8 cellular contexts compared by ENCODE assay signal in genomic region chr19:9586764-9587163, GRCh38. TPM values are rescaled to one million over a fixed set of nuclear protein-coding genes. Genes with fewer than 3 reads are reported as not detected.
DNase-seq lines count a peak whose midpoint lies in the region; ATAC-seq and TF ChIP-seq lines count a peak whose summit lies in the region.

No MANE protein-coding gene starts in this region.

- H3K56ac ChIP-seq in mesendoderm (ENCODE audit: low read length): no peak overlapping the region

- H3K4me1 ChIP-seq in HCT116 (ENCODE audit: control insufficient read depth in 1 of 2, insufficient read depth in 2 of 2, low read length in 2 of 2): peaks cover 3 to 9% of the 10 kb centered on the region in 2 experiments; a peak in 2 of 4 replicates
- no peaks in the 10 kb centered on the region for H3K4me1 ChIP-seq in mesendoderm (ENCODE audit: control insufficient read depth, low read depth, low read length)

- H3K27me3 Mint-ChIP-seq in activated CD4-positive, alpha-beta memory T cell treated with anti-CD3 and anti-CD28 coated beads, Interleukin-2, amount 10 ng/mL, durations not matched to agents 7 days and 5 days: peaks cover 2% of the 10 kb centered on the region

- no peak overlapping the region for H3K23ac ChIP-seq in mesendoderm (ENCODE audit: low read length)

- H3K4me2 ChIP-seq in HCT116 (ENCODE audit: low read length) (peak overlapping the region; percentile 8; the same call in 1 of the 2 replicates), mesendoderm (ENCODE audit: low read length) (no peak overlapping the region)

- no peak overlapping the region for H3K18ac ChIP-seq in mesendoderm (ENCODE audit: low read length)

- POLR2A ChIA-PET in HCT116 (lab: Charles Lee): interaction anchor here (1.6 kb wide), 1 partner anchor 15 kb away, joined by 3 read pairs; no protein-coding TSS in a partner anchor
- POLR2A ChIA-PET in activated CD4-positive, alpha-beta memory T cell treated with anti-CD3 and anti-CD28 coated beads, Interleukin-2, amount 10 ng/mL, durations not matched to agents 7 days and 5 days (lab: Charles Lee): no interaction called here

- peaks cover 0 to 4% of the 10 kb centered on the region in 2 experiments; a peak in 2 of 4 replicates for H3K9me3 ChIP-seq in HCT116 (ENCODE audit: control insufficient read depth in 1 of 2, insufficient read depth in 1 of 2, low read depth in 1 of 2, low read length in 2 of 2)

- H2AK5ac ChIP-seq in mesendoderm (ENCODE audit: low read length): no peak overlapping the region

- CTCF ChIA-PET in HCT116 (lab: Charles Lee): interaction anchor here (0.6 to 2.3 kb wide), 5 partner anchors 12 to 382 kb away, joined by 3 to 8 read pairs (median 3); no protein-coding TSS in a partner anchor
- CTCF ChIA-PET in activated CD4-positive, alpha-beta memory T cell treated with anti-CD3 and anti-CD28 coated beads, Interleukin-2, amount 10 ng/mL, durations not matched to agents 7 days and 5 days (lab: Charles Lee): interaction anchor here (0.8 to 1.7 kb wide), 4 partner anchors 33 to 276 kb away, joined by 3 to 6 read pairs (median 4); partner anchors contain the start of gene ZNF699

- H3K4me1 Mint-ChIP-seq in activated CD4-positive, alpha-beta memory T cell treated with anti-CD3 and anti-CD28 coated beads, Interleukin-2, amount 10 ng/mL, durations not matched to agents 7 days and 5 days: peaks cover 12% of the 10 kb centered on the region

- no peak overlapping the region for H3K4me3 ChIP-seq in HCT116 (replicated peaks in 1 of 2; ENCODE audit: low read depth in 1 of 2, low read length in 2 of 2)
- H3K4me3 ChIP-seq in mesendoderm (ENCODE audit: low read length): no peak overlapping the region

- H3K9me3 Mint-ChIP-seq in activated CD4-positive, alpha-beta memory T cell treated with anti-CD3 and anti-CD28 coated beads, Interleukin-2, amount 10 ng/mL, durations not matched to agents 7 days and 5 days: peaks cover 4% of the 10 kb centered on the region

- H3K79me1 ChIP-seq in mesendoderm (ENCODE audit: low read length): no peaks in the 10 kb centered on the region

- no peak overlapping the region for H3K4me3 Mint-ChIP-seq in activated CD4-positive, alpha-beta memory T cell treated with anti-CD3 and anti-CD28 coated beads, Interleukin-2, amount 10 ng/mL, durations not matched to agents 7 days and 5 days

- no peak overlapping the region for H3K27ac Mint-ChIP-seq in activated CD4-positive, alpha-beta memory T cell treated with anti-CD3 and anti-CD28 coated beads, Interleukin-2, amount 10 ng/mL, durations not matched to agents 7 days and 5 days

- H3K9ac ChIP-seq in HCT116 (ENCODE audit: low read length) (no peak overlapping the region), mesendoderm (ENCODE audit: low read length) (no peak overlapping the region)

- intact Hi-C loops in HCT116 (cut with micrococcal nuclease): loop anchor here (1.0 to 10.0 kb wide), 7 partner anchors 36 to 449 kb away; partner anchors contain the start of genes ZNF559, ZNF561 and ZNF562

- H3K27ac ChIP-seq in HCT116 (ENCODE audit: low read depth, low read length) (no peak overlapping the region), mesendoderm (ENCODE audit: low read depth, low read length) (no peak overlapping the region)

- H4K20me1 ChIP-seq in HCT116 (ENCODE audit: insufficient read depth): no peaks in the 10 kb centered on the region

- H3K36me3 ChIP-seq in HCT116 (ENCODE audit: control insufficient read depth in 1 of 2, insufficient read depth in 2 of 2, low read length in 2 of 2) (peaks cover 0 to 4% of the 10 kb centered on the region in 2 experiments; a peak in 2 of 4 replicates), mesendoderm (ENCODE audit: control insufficient read depth, insufficient read depth, low read length) (no peaks in the 10 kb centered on the region)

- H3K79me2 ChIP-seq in HCT116 (ENCODE audit: insufficient read depth, low read length) (peaks cover 26% of the 10 kb centered on the region), mesendoderm (ENCODE audit: control insufficient read depth, insufficient read depth, low read length) (peaks cover 23% of the 10 kb centered on the region)

- H2BK120ac ChIP-seq in mesendoderm (ENCODE audit: low read depth, low read length): no peak overlapping the region

- no peaks in the 10 kb centered on the region for H3K9me2 ChIP-seq in HCT116 (ENCODE audit: insufficient read depth)

- H2BK15ac ChIP-seq in mesendoderm (replicated peaks; ENCODE audit: low read depth): no peak overlapping the region

- no peak overlapping the region for H4K8ac ChIP-seq in mesendoderm (ENCODE audit: low read depth, low read length)

- H4K5ac ChIP-seq in mesendoderm (ENCODE audit: low read length): no peak overlapping the region

- H3K27me3 ChIP-seq in HCT116 (ENCODE audit: insufficient read depth, low read length) (no peaks in the 10 kb centered on the region), mesendoderm (ENCODE audit: insufficient read depth, low read length, poor library complexity) (no peaks in the 10 kb centered on the region)

- TF ChIP-seq CTCF in HCT116 (IDR thresholded peaks at IDR 0.05 in 2 of 3, conservative IDR thresholded peaks at IDR 0.05 in 1 of 3; ENCODE audit: borderline replicate concordance in 1 of 3, insufficient read depth in 1 of 3, low read depth in 2 of 3, low read length in 2 of 3): peak; percentile 67 to 80 (median 73)

- H3K36me3 Mint-ChIP-seq in activated CD4-positive, alpha-beta memory T cell treated with anti-CD3 and anti-CD28 coated beads, Interleukin-2, amount 10 ng/mL, durations not matched to agents 7 days and 5 days (ENCODE audit: low read depth): peaks cover 19% of the 10 kb centered on the region

- peak; percentile 94 for TF ChIP-seq RAD21 in HCT116 (IDR thresholded peaks at IDR 0.05; ENCODE audit: low read depth)

- no CpG with 5 or more reads among the region's 7 CpGs for WGBS in mesendoderm (ENCODE audit: extremely low coverage, insufficient coverage, low lambda C conversion rate)

- peak overlapping the region; percentile 28 for H2AFZ ChIP-seq in HCT116 (ENCODE audit: low read depth, low read length, poor library complexity, severe bottlenecking)

- BruUV-seq in HCT116 (replicated peaks; lab: Mats Ljungman, UMichigan): no TSS peak

- DNase-seq in AG08396 (ENCODE audit: low spot score): peak; percentile 23
- DNase-seq in HCT116 (ENCODE audit: low read depth, low spot score): peak; percentile 82
- peak; percentile 9 for DNase-seq in NCI-H774 (lab: John Stamatoyannopoulos, UW)
- peak; percentile 78 for DNase-seq in activated CD4-positive, alpha-beta memory T cell treated with anti-CD3 and anti-CD28 coated beads, Interleukin-2, amount 10 ng/mL, durations not matched to agents 7 days and 5 days
- DNase-seq in effector CD4-positive, alpha-beta T cell: peak; percentile 72
- peak; percentile 84 for DNase-seq in mesendoderm
- peak; percentile 40 to 58 for DNase-seq in stimulated activated CD8-positive, alpha-beta memory T cell treated with anti-CD3 and anti-CD28 coated beads, Interleukin-4, amount 100 ng/mL, for 1 hour (ENCODE audit: low read depth in 2 of 2, low spot score in 1 of 2)

- RAD21 ChIA-PET in HCT116 (lab: Charles Lee; ENCODE audit: low non-redundant PET in 1 of 2, low total read pairs in 2 of 2, uncharacterized antibody in 2 of 2, unreplicated experiment in 2 of 2): no interaction called here

- TF ChIP-seq POLR2A in HCT116 (IDR thresholded peaks at IDR 0.05; ENCODE audit: borderline replicate concordance, extremely low read depth, insufficient read depth, insufficient read length): no peak

- peak; percentile 57 for ATAC-seq in HCT116
- ATAC-seq in HG03159 (IDR thresholded peaks at IDR 0.05; ENCODE audit: unreplicated experiment): no peak

- H3K4ac ChIP-seq in mesendoderm (ENCODE audit: low read depth, low read length): no peak overlapping the region

- H2BK5ac ChIP-seq in mesendoderm (ENCODE audit: low read length): no peak overlapping the region

TF ChIP-seq in HCT116, 20 proteins besides CTCF, POLR2A, EP300 and RAD21 (continues in another document):
- TF ChIP-seq ZFX (IDR thresholded peaks at IDR 0.05) (no peak), REST (IDR thresholded peaks at IDR 0.05; ENCODE audit: low read depth) (no peak)

RNA-seq across cellular contexts. Expression of gene ZNF121, which starts 2.5 kb away (rescaled TPM):
- total RNA-seq in HCT116 (2021; ENCODE audit: unreplicated experiment): 80.9 TPM
- polyA plus RNA-seq in HCT116 (2012): 24.9 and 25.6 TPM in 2 replicates
- total RNA-seq in activated CD4-positive, alpha-beta memory T cell treated with anti-CD3 and anti-CD28 coated beads, Interleukin-2, amount 10 ng/mL, durations not matched to agents 7 days and 5 days: 10 to 100 TPM; 40.5 to 44.6 TPM
- polyA plus RNA-seq in mesendoderm (2013, experiment 1 of 2): 56.1 TPM
- 53.7 TPM for polyA plus RNA-seq in mesendoderm (2013, experiment 2 of 2)

RNA-seq across cellular contexts. Expression of gene ZNF561, which starts 34.3 kb away (rescaled TPM):
- total RNA-seq in HCT116 (2021; ENCODE audit: unreplicated experiment): 31.3 TPM
- 19.5 and 20.2 TPM in 2 replicates for polyA plus RNA-seq in HCT116 (2012)
- 10 to 100 TPM; 27.0 to 29.0 TPM for total RNA-seq in activated CD4-positive, alpha-beta memory T cell treated with anti-CD3 and anti-CD28 coated beads, Interleukin-2, amount 10 ng/mL, durations not matched to agents 7 days and 5 days
- polyA plus RNA-seq in mesendoderm (2013, experiment 1 of 2): 33.8 TPM
- polyA plus RNA-seq in mesendoderm (2013, experiment 2 of 2): 30.5 TPM

RNA-seq across cellular contexts. Expression of gene ZNF426, which starts 48.3 kb away (rescaled TPM):
- 1.7 TPM for total RNA-seq in HCT116 (2021; ENCODE audit: unreplicated experiment)
- polyA plus RNA-seq in HCT116 (2012): 0.96 and 1.2 TPM in 2 replicates
- 10 to 100 TPM; 15.5 to 16.1 TPM for total RNA-seq in activated CD4-positive, alpha-beta memory T cell treated with anti-CD3 and anti-CD28 coated beads, Interleukin-2, amount 10 ng/mL, durations not matched to agents 7 days and 5 days
- 9.0 TPM for polyA plus RNA-seq in mesendoderm (2013, experiment 1 of 2)
- polyA plus RNA-seq in mesendoderm (2013, experiment 2 of 2): 9.3 TPM

Comparison
In these comparisons a context has a peak if more than half of its experiments do, and no peak if none do; other contexts are left out.
1. DNase-seq: peak in every context shown above with its lines; median percentile 84 in mesendoderm; 82 in HCT116; 78 in activated CD4-positive, alpha-beta memory T cell treated with anti-CD3 and anti-CD28 coated beads, Interleukin-2, amount 10 ng/mL, durations not matched to agents 7 days and 5 days; 72 in effector CD4-positive, alpha-beta T cell; 49 in stimulated activated CD8-positive, alpha-beta memory T cell treated with anti-CD3 and anti-CD28 coated beads, Interleukin-4, amount 100 ng/mL, for 1 hour; 23 in AG08396; 9 in NCI-H774.